In genomic region chr1:18941221-18942141, GRCh38 we compare ENCODE assay signal across 10 cellular contexts. TPM values are rescaled to one million over a fixed set of nuclear protein-coding genes. Genes with fewer than 3 reads are reported as not detected.
DNase-seq lines count a peak whose midpoint lies in the region; TF ChIP-seq lines count a peak whose summit lies in the region.
"Had no signal": no experiment of that assay in that cellular context is flagged by ENCODE, and none has a peak within 500 bp of the region (broad histone marks: within the 10 kb centered on the region; RNA-seq: fewer than 3 reads in every experiment).

No MANE protein-coding gene starts in this region.

- CTCF ChIA-PET in AG04450 (lab: Charles Lee), result interaction anchor here (0.6 to 3.5 kb wide), 2 partner anchors 29 to 35 kb away, joined by 3 to 27 read pairs; no protein-coding TSS in a partner anchor

- no peaks in the 10 kb centered on the region for H3K9me2 ChIP-seq in MM.1S (replicated peaks; ENCODE audit: insufficient read depth, low read length)

- DNase-seq in AG04450 (ENCODE audit: low read depth, low spot score) (peak; percentile 85), NCI-H2171 (lab: John Stamatoyannopoulos, UW) (peak; percentile 68), endothelial cell (ENCODE audit: low spot score) (no peak), mesothelial cell of epicardium (ENCODE audit: low spot score in 2 of 2, unreplicated experiment in 2 of 2) (no peak), MM.1S (no peak), GDM1 (lab: John Stamatoyannopoulos, UW) (no peak), NCI-H187 (lab: John Stamatoyannopoulos, UW) (no peak)
- DNase-seq in stimulated activated CD4-positive, alpha-beta T cell treated with anti-CD3 and anti-CD28 coated beads, Interleukin-4, amount 100 ng/mL, for 1 hour, result no peak
- DNase-seq: T-helper 2 cell had no signal

- H3K9me3 Mint-ChIP-seq in endothelial cell (ENCODE audit: unreplicated experiment), result no peaks in the 10 kb centered on the region
- H3K9me3 Mint-ChIP-seq in mesothelial cell of epicardium, result no peaks in the 10 kb centered on the region
- H3K9me3 Mint-ChIP-seq: stimulated activated naive CD8-positive, alpha-beta T cell treated with anti-CD3 and anti-CD28 coated beads, Interleukin-15, Interleukin-2, amounts not matched to agents 100 ng/mL and 50 ng/mL, for 24 hours had no signal

- no peaks in the 10 kb centered on the region for H3K9me3 ChIP-seq in AG04450 (ENCODE audit: control insufficient read depth, insufficient read depth, low read length)
- no peaks in the 10 kb centered on the region for H3K9me3 ChIP-seq in MM.1S (replicated peaks; ENCODE audit: insufficient read depth, low read length)

- H3K27ac Mint-ChIP-seq in endothelial cell (ENCODE audit: unreplicated experiment) (peak overlapping the region; percentile 38), mesothelial cell of epicardium (peak overlapping the region; percentile 77)
- H3K27ac Mint-ChIP-seq: stimulated activated naive CD8-positive, alpha-beta T cell treated with anti-CD3 and anti-CD28 coated beads, Interleukin-15, Interleukin-2, amounts not matched to agents 100 ng/mL and 50 ng/mL, for 24 hours had no signal

- H3K27me3 ChIP-seq in AG04450 (ENCODE audit: control insufficient read depth, insufficient read depth, low read length), result no peaks in the 10 kb centered on the region
- H3K27me3 ChIP-seq in MM.1S (replicated peaks; ENCODE audit: insufficient read depth, low read length), result no peaks in the 10 kb centered on the region

- peak overlapping the region; percentile 72 for H3K27ac ChIP-seq in AG04450 (ENCODE audit: low read depth, low read length)
- H3K27ac ChIP-seq in MM.1S (ENCODE audit: low read length), result no peak overlapping the region

- no peaks in the 10 kb centered on the region for H3K36me3 ChIP-seq in MM.1S (replicated peaks; ENCODE audit: insufficient read depth, low read length)

- no peaks in the 10 kb centered on the region for H3K4me1 ChIP-seq in MM.1S (ENCODE audit: low read length)

- H3F3A ChIP-seq in MM.1S (ENCODE audit: insufficient read depth, low read length), result no peaks in the 10 kb centered on the region

- H3K79me2 ChIP-seq in MM.1S (ENCODE audit: low read length), result peaks cover 64% of the 10 kb centered on the region

- no peak overlapping the region for H3K9ac ChIP-seq in MM.1S (ENCODE audit: low read length)

- no peak overlapping the region for H3K4me3 ChIP-seq in AG04450 (ENCODE audit: low read depth, low read length)
- no peak overlapping the region for H3K4me3 ChIP-seq in MM.1S (ENCODE audit: low read length)

- peaks cover 14% of the 10 kb centered on the region for H3K27me3 Mint-ChIP-seq in endothelial cell (ENCODE audit: unreplicated experiment)
- H3K27me3 Mint-ChIP-seq in mesothelial cell of epicardium (ENCODE audit: low read depth), result no peaks in the 10 kb centered on the region
- H3K27me3 Mint-ChIP-seq: stimulated activated naive CD8-positive, alpha-beta T cell treated with anti-CD3 and anti-CD28 coated beads, Interleukin-15, Interleukin-2, amounts not matched to agents 100 ng/mL and 50 ng/mL, for 24 hours had no signal

- no peaks in the 10 kb centered on the region for H3K36me3 Mint-ChIP-seq in endothelial cell (ENCODE audit: low read depth, unreplicated experiment)
- H3K36me3 Mint-ChIP-seq in mesothelial cell of epicardium, result no peaks in the 10 kb centered on the region

- H3K4me1 Mint-ChIP-seq in endothelial cell (ENCODE audit: unreplicated experiment), result peaks cover 26% of the 10 kb centered on the region
- peaks cover 54% of the 10 kb centered on the region for H3K4me1 Mint-ChIP-seq in mesothelial cell of epicardium

- POLR2A ChIA-PET in AG04450 (lab: Yijun Ruan, JAX), result interaction anchor here (1.4 kb wide), 1 partner anchor 15 kb away, joined by 4 read pairs; no protein-coding TSS in a partner anchor

- H4K20me1 ChIP-seq in MM.1S (ENCODE audit: insufficient read depth, low read length), result no peaks in the 10 kb centered on the region

- H3K4me3 Mint-ChIP-seq in endothelial cell (ENCODE audit: unreplicated experiment), result no peak overlapping the region
- H3K4me3 Mint-ChIP-seq in mesothelial cell of epicardium, result no peak overlapping the region
- H3K4me3 Mint-ChIP-seq: stimulated activated naive CD8-positive, alpha-beta T cell treated with anti-CD3 and anti-CD28 coated beads, Interleukin-15, Interleukin-2, amounts not matched to agents 100 ng/mL and 50 ng/mL, for 24 hours had no signal

- no peak overlapping the region for H2AFZ ChIP-seq in MM.1S (ENCODE audit: low read length)

- no peak for TF ChIP-seq CTCF in AG04450 (IDR thresholded peaks at IDR 0.05; ENCODE audit: low read depth, low read length)
- TF ChIP-seq CTCF in endothelial cell (IDR thresholded peaks at IDR 0.05; ENCODE audit: unreplicated experiment), result no peak
- TF ChIP-seq CTCF in mesothelial cell of epicardium (IDR thresholded peaks at IDR 0.05; ENCODE audit: unreplicated experiment), result no peak
- TF ChIP-seq CTCF in MM.1S (IDR thresholded peaks at IDR 0.05; ENCODE audit: low read length), result no peak

- no peak overlapping the region for H3K4me2 ChIP-seq in MM.1S (ENCODE audit: low read depth, low read length)

RNA-seq across cellular contexts. Expression of gene IFFO2, which starts 15.0 kb away (rescaled TPM):
- 6.8 and 7.8 TPM in 2 replicates for polyA plus RNA-seq in AG04450 (2011; rRNA removed)
- 13.7 and 15.2 TPM in 2 replicates for polyA minus RNA-seq in AG04450 (2011; rRNA and poly(A)+ RNA removed)
- 16.7 TPM for total RNA-seq in endothelial cell (ENCODE audit: unreplicated experiment)
- 7.8 to 10.4 TPM (median 9.1 TPM) in 3 replicates for total RNA-seq in mesothelial cell of epicardium

RNA-seq across cellular contexts. Expression of gene ALDH4A1, which starts 39.1 kb away (rescaled TPM):
- polyA plus RNA-seq in AG04450 (2011; rRNA removed), result 8.8 and 14.7 TPM in 2 replicates
- polyA minus RNA-seq in AG04450 (2011; rRNA and poly(A)+ RNA removed), result 8.3 and 10.4 TPM in 2 replicates
- 27.8 TPM for total RNA-seq in endothelial cell (ENCODE audit: unreplicated experiment)
- total RNA-seq in mesothelial cell of epicardium, result 10.7 to 11.5 TPM (median 11.5 TPM) in 3 replicates

Comparison
In these comparisons a context has a peak if more than half of its experiments do, and no peak if none do; other contexts are left out.
1. DNase-seq: peak in AG04450 (single experiment) and NCI-H2171 (single experiment); none in endothelial cell (single experiment), mesothelial cell of epicardium (0 of 2), stimulated activated CD4-positive, alpha-beta T cell treated with anti-CD3 and anti-CD28 coated beads, Interleukin-4, amount 100 ng/mL, for 1 hour (single experiment), MM.1S (single experiment), GDM1 (single experiment) and NCI-H187 (0 of 2).